12 cellular contexts compared by ENCODE assay signal in genomic region chr14:91496790-91497189, GRCh38. TPM values are rescaled to one million over a fixed set of nuclear protein-coding genes. Genes with fewer than 3 reads are reported as not detected.
A peak's percentile ranks its signal among the peaks of the same experiment; 100 is the strongest.
DNase-seq lines count a peak whose midpoint lies in the region; ATAC-seq, FAIRE-seq and TF ChIP-seq lines count a peak whose summit lies in the region.
"Had no signal": no experiment of that assay in that cellular context is flagged by ENCODE, and none has a peak within 500 bp of the region (broad histone marks: within the 10 kb centered on the region; RNA-seq: fewer than 3 reads in every experiment).

No MANE protein-coding gene starts in this region.

- peaks cover 2% of the 10 kb centered on the region for H3K36me3 Mint-ChIP-seq in T-helper 17 cell (ENCODE audit: low read depth)

- H3K27ac ChIP-seq in A549 (no peak overlapping the region), liver (ENCODE audit: low read depth in 1 of 2, low read length in 2 of 2) (peak overlapping the region; percentile 50 to 62), PC-3 (ENCODE audit: low read length) (no peak overlapping the region)
- H3K27ac ChIP-seq: prostate gland had no signal

- no peak for TF ChIP-seq EP300 in A549 (IDR thresholded peaks at IDR 0.05)

- H3K4me1 ChIP-seq in A549 (peaks cover 39% of the 10 kb centered on the region), liver (ENCODE audit: control insufficient read depth in 4 of 4, insufficient read depth in 4 of 4, low read length in 3 of 4) (peaks cover 9 to 42% (median 37%) of the 10 kb centered on the region in 4 donors), PC-3 (ENCODE audit: insufficient read depth, low read length) (peaks cover 10% of the 10 kb centered on the region; the same call in 1 of the 2 replicates)
- H3K4me1 ChIP-seq: prostate gland had no signal

- H3F3A ChIP-seq in PC-3 (ENCODE audit: low read length, unreplicated experiment) = no peaks in the 10 kb centered on the region

- in situ Hi-C loops in Caki2 (cut with HindIII; ENCODE audit: low pct_unique_long_range_greater_than_20kb, low sequenced_read_pairs) = no loop called here

- H3K9me2 ChIP-seq in PC-3 (replicated peaks; ENCODE audit: low read length) = no peaks in the 10 kb centered on the region

- peaks cover 99% of the 10 kb centered on the region for H3K79me2 ChIP-seq in PC-3 (ENCODE audit: low read length)

- H3K4me3 Mint-ChIP-seq in T-helper 17 cell = peak overlapping the region; percentile 58

- no peaks in the 10 kb centered on the region for H3K9me3 ChIP-seq in A549
- no peaks in the 10 kb centered on the region for H3K9me3 ChIP-seq in T-helper 17 cell (ENCODE audit: control insufficient read depth, low read length, poor library complexity, severe bottlenecking)
- H3K9me3 ChIP-seq in liver (ENCODE audit: control insufficient read depth in 4 of 4, low read length in 3 of 4) = no peaks in the 10 kb centered on the region
- H3K9me3 ChIP-seq in PC-3 (ENCODE audit: low read length) = no peaks in the 10 kb centered on the region
- H3K9me3 ChIP-seq: Peyer's patch, prostate gland had no signal

- H3K9ac ChIP-seq in liver (ENCODE audit: low read depth in 1 of 2, low read length in 2 of 2) = no peak overlapping the region
- H3K9ac ChIP-seq in PC-3 (ENCODE audit: low read length) = no peak overlapping the region

- WGBS in A549 (ENCODE audit: missing lambda C conversion rate) = 85% methylated on average over 1 of the region's 1 CpG
- 99% methylated on average over 1 of the region's 1 CpG for WGBS in liver

- TF ChIP-seq CTCF in A549 (IDR thresholded peaks at IDR 0.05) = no peak
- no peak for TF ChIP-seq CTCF in liver (IDR thresholded peaks at IDR 0.05; ENCODE audit: low read depth, low read length, missing input control)
- TF ChIP-seq CTCF in PC-3 (conservative IDR thresholded peaks at IDR 0.05; ENCODE audit: low read depth, low read length) = no peak

- peaks cover 68% of the 10 kb centered on the region for H4K20me1 ChIP-seq in PC-3 (ENCODE audit: low read length)

- TF ChIP-seq RAD21 in A549 (conservative IDR thresholded peaks at IDR 0.05 in 1 of 2, IDR thresholded peaks at IDR 0.05 in 1 of 2) (no peak), liver (IDR thresholded peaks at IDR 0.05) (no peak)

- intact Hi-C loops in PC-3 (cut with micrococcal nuclease) = no loop called here

- H3K27me3 Mint-ChIP-seq in T-helper 17 cell = no peaks in the 10 kb centered on the region

- ATAC-seq in A549 (peak in 1 of 2 experiments; percentile 47; a peak in 4 of 6 replicates), T-helper 17 cell (peak; percentile 20), PC-3 (no peak)

- peak overlapping the region; percentile 87 for H3K27ac Mint-ChIP-seq in T-helper 17 cell

- H3K36me3 ChIP-seq in liver (ENCODE audit: control insufficient read depth in 4 of 4, insufficient read depth in 3 of 4, low read depth in 1 of 4, low read length in 3 of 4) (peaks cover 0 to 3% (median 1%) of the 10 kb centered on the region in 4 donors), PC-3 (ENCODE audit: low read depth, low read length) (peaks cover 7% of the 10 kb centered on the region; the same call in 1 of the 2 replicates)
- H3K36me3 ChIP-seq: prostate gland had no signal

- BruUV-seq in PC-3 (replicated peaks; lab: Mats Ljungman, UMichigan) = no TSS peak

- peaks cover 53% of the 10 kb centered on the region for H3K4me1 Mint-ChIP-seq in T-helper 17 cell

- H3K4me2 ChIP-seq in A549 (peak overlapping the region; percentile 10; the same call in 2 of the 3 replicates), PC-3 (ENCODE audit: low read length) (no peak overlapping the region)

- no peak overlapping the region for H2AFZ ChIP-seq in PC-3 (ENCODE audit: low read length)

- POLR2A ChIA-PET in A549 (lab: Yijun Ruan, JAX) (interaction anchor here (0.6 kb wide), 1 partner anchor 15 kb away, joined by 4 read pairs; no protein-coding TSS in a partner anchor), PC-3 (lab: Charles Lee; ENCODE audit: unreplicated experiment) (no interaction called here)

- CTCF ChIA-PET in A549 (lab: Yijun Ruan, JAX) = no interaction called here
- CTCF ChIA-PET in PC-3 (lab: Charles Lee) = no interaction called here

- no peak for FAIRE-seq in A549 (lab: Jason Lieb, UNC)
- FAIRE-seq: kidney had no signal

- no peak for TF ChIP-seq POLR2A in A549 (IDR thresholded peaks at IDR 0.05; ENCODE audit: low read length)

- H3K27me3 ChIP-seq in liver (ENCODE audit: control insufficient read depth in 4 of 4, insufficient read depth in 4 of 4, low read length in 3 of 4) (no peaks in the 10 kb centered on the region), PC-3 (ENCODE audit: low read length) (no peaks in the 10 kb centered on the region)
- H3K27me3 ChIP-seq: Peyer's patch had no signal

- H3K4me3 ChIP-seq in A549 (no peak overlapping the region), liver (ENCODE audit: low read depth in 1 of 3, low read length in 3 of 3) (no peak overlapping the region), PC-3 (ENCODE audit: low read length) (no peak overlapping the region)
- H3K4me3 ChIP-seq: Peyer's patch, prostate gland had no signal

- DNase-seq in A549 (ENCODE audit: low read depth in 1 of 2, low spot score in 1 of 2) (no peak), Caki2 (ENCODE audit: low read depth) (peak; percentile 54), T-helper 17 cell (no peak), DMS79 treated with DMSO at 0.1 percent for 48 hours (lab: John Stamatoyannopoulos, UW) (no peak), GF-D8 (lab: John Stamatoyannopoulos, UW) (no peak), NCI-H1436 treated with DMSO at 0.1 percent for 48 hours (lab: John Stamatoyannopoulos, UW) (no peak), PC-3 (no peak)
- DNase-seq: kidney, NCI-H1436, Peyer's patch had no signal

TF ChIP-seq in A549, 52 proteins besides CTCF, POLR2A, EP300 and RAD21:
- TF ChIP-seq MAX (IDR thresholded peaks at IDR 0.05) (no peak), HDAC2 (IDR thresholded peaks at IDR 0.05) (no peak), ZNF302 (CRISPR knock-in tag; IDR thresholded peaks at IDR 0.05) (no peak), SMC3 (IDR thresholded peaks at IDR 0.05) (no peak), FOSL2 (IDR thresholded peaks at IDR 0.05) (no peak), FOSL2 (CRISPR knock-in tag; IDR thresholded peaks at IDR 0.05) (no peak), ATOH8 (CRISPR knock-in tag; IDR thresholded peaks at IDR 0.05; ENCODE audit: low read depth) (no peak), FOXS1 (CRISPR knock-in tag; IDR thresholded peaks at IDR 0.05) (no peak)

TF ChIP-seq in liver, 16 proteins besides CTCF, POLR2A, EP300 and RAD21 (continues in another document):
- TF ChIP-seq FOXA2 (IDR thresholded peaks at IDR 0.05) (no peak), REST (IDR thresholded peaks at IDR 0.05) (no peak), NR2F2 (IDR thresholded peaks at IDR 0.05) (no peak), JUND (IDR thresholded peaks at IDR 0.05) (no peak), SP1 (IDR thresholded peaks at IDR 0.05) (no peak), ATF3 (IDR thresholded peaks at IDR 0.05) (no peak), FOXA1 (IDR thresholded peaks at IDR 0.05) (no peak), HNF4G (IDR thresholded peaks at IDR 0.05) (no peak), HNF4A (conservative IDR thresholded peaks at IDR 0.05) (no peak), TAF1 (conservative IDR thresholded peaks at IDR 0.05) (no peak)

RNA-seq across cellular contexts. Expression of gene PPP4R3A, which starts 13.3 kb away (rescaled TPM):
- polyA plus RNA-seq in A549 (2011; rRNA removed) = 74.0 and 83.6 TPM in 2 replicates
- 27.6 and 30.6 TPM in 2 replicates for polyA plus RNA-seq in A549 (2012; cell fraction: cytosol; rRNA removed)
- polyA plus RNA-seq in A549 (2012; cell fraction: nucleus; rRNA removed) = 16.4 and 29.0 TPM in 2 replicates
- 69.5 to 75.1 TPM (median 71.0 TPM) in 3 replicates for polyA plus RNA-seq in A549 (2017; fragmentation: RNase III; extraction: RNeasy Plus Mini Kit Qiagen cat#74134 plus additional on column Dnase treatment)
- 33.3 and 44.9 TPM in 2 replicates for polyA minus RNA-seq in A549 (2011; rRNA and poly(A)+ RNA removed)
- total RNA-seq in Caki2 (2014; rRNA removed; shearing (Covaris generic); ENCODE audit: low replicate concordance) = 21.1 and 24.5 TPM in 2 replicates
- 100 to 1,000 TPM; 180 to 224 TPM for total RNA-seq in T-helper 17 cell
- total RNA-seq in liver = 10 to 100 TPM; 59.9 to 63.3 TPM
- polyA plus RNA-seq in liver = 10 to 100 TPM; 18.7 to 25.1 TPM
- 74.4 and 82.9 TPM in 2 replicates for total RNA-seq in PC-3 (2014; rRNA removed)

Comparison
In these comparisons a context has a peak if more than half of its experiments do, and no peak if none do; other contexts are left out.
1. H3K27ac ChIP-seq: peak in liver (2 of 2); none in A549 (0 of 2) and PC-3 (single experiment).